In genomic region chr3:136075218-136075808, GRCh38 we compare ENCODE assay signal across 8 cellular contexts.
DNase-seq lines count a peak whose midpoint lies in the region; ATAC-seq and TF ChIP-seq lines count a peak whose summit lies in the region.

No MANE protein-coding gene starts in this region.

- no peaks in the 10 kb centered on the region for H4K20me1 ChIP-seq in neural cell (ENCODE audit: insufficient read depth)

- H3K36me3 Mint-ChIP-seq in activated T-cell treated with anti-CD3 and anti-CD28 coated beads, Interleukin-2, amount 50 U/mL, for 72 hours (ENCODE audit: insufficient read depth in 2 of 2): no peaks in the 10 kb centered on the region

- no peak overlapping the region for H3K27ac ChIP-seq in neural cell (ENCODE audit: low read length)

- peak; percentile 95 for TF ChIP-seq RAD21 in neural cell (conservative IDR thresholded peaks at IDR 0.05)

- H3K9me3 Mint-ChIP-seq in activated T-cell treated with anti-CD3 and anti-CD28 coated beads, Interleukin-2, amount 50 U/mL, for 72 hours: no peaks in the 10 kb centered on the region
- H3K9me3 Mint-ChIP-seq in stimulated activated naive CD8-positive, alpha-beta T cell treated with anti-CD3 and anti-CD28 coated beads, Interleukin-15, amount 100 ng/mL, for 72 hours: no peaks in the 10 kb centered on the region

- no peak overlapping the region for H3K9ac ChIP-seq in neural cell (ENCODE audit: low read length)

- H3K27ac Mint-ChIP-seq in activated T-cell treated with anti-CD3 and anti-CD28 coated beads, Interleukin-2, amount 50 U/mL, for 72 hours: no peak overlapping the region
- H3K27ac Mint-ChIP-seq in stimulated activated naive CD8-positive, alpha-beta T cell treated with anti-CD3 and anti-CD28 coated beads, Interleukin-15, amount 100 ng/mL, for 72 hours: no peak overlapping the region

- no peak overlapping the region for H3K4me2 ChIP-seq in neural cell (ENCODE audit: low read length)

- ATAC-seq in activated T-cell treated with anti-CD3 and anti-CD28 coated beads, Interleukin-2, amount 50 U/mL, for 72 hours (replicated peaks in 1 of 2): peak; percentile 49 to 66
- ATAC-seq in stimulated activated naive CD8-positive, alpha-beta T cell treated with anti-CD3 and anti-CD28 coated beads, Interleukin-15, amount 100 ng/mL, for 72 hours: peak; percentile 64
- no peak for ATAC-seq in GM19023 (IDR thresholded peaks at IDR 0.05; ENCODE audit: unreplicated experiment)

- H3K4me3 ChIP-seq in LNCaP clone FGC (ENCODE audit: low read depth, low read length) (no peak overlapping the region), fibroblast of mammary gland (ENCODE audit: control insufficient read depth, low read depth, low read length) (no peak overlapping the region), neural cell (ENCODE audit: low read length) (no peak overlapping the region)

- no peaks in the 10 kb centered on the region for H3F3A ChIP-seq in neural cell (ENCODE audit: insufficient read depth, low read length, poor library complexity, severe bottlenecking)

- no peak overlapping the region for H3K4me3 Mint-ChIP-seq in activated T-cell treated with anti-CD3 and anti-CD28 coated beads, Interleukin-2, amount 50 U/mL, for 72 hours
- H3K4me3 Mint-ChIP-seq in stimulated activated naive CD8-positive, alpha-beta T cell treated with anti-CD3 and anti-CD28 coated beads, Interleukin-15, amount 100 ng/mL, for 72 hours: no peak overlapping the region

- peaks cover 6% of the 10 kb centered on the region for H3K4me1 Mint-ChIP-seq in activated T-cell treated with anti-CD3 and anti-CD28 coated beads, Interleukin-2, amount 50 U/mL, for 72 hours (ENCODE audit: low read depth)
- H3K4me1 Mint-ChIP-seq in stimulated activated naive CD8-positive, alpha-beta T cell treated with anti-CD3 and anti-CD28 coated beads, Interleukin-15, amount 100 ng/mL, for 72 hours: peaks cover 5% of the 10 kb centered on the region

- peak; percentile 88 for TF ChIP-seq CTCF in LNCaP clone FGC (IDR thresholded peaks at IDR 0.05; ENCODE audit: control insufficient read depth, extremely low read depth, insufficient read depth)
- TF ChIP-seq CTCF in fibroblast of mammary gland (conservative IDR thresholded peaks at IDR 0.05; ENCODE audit: control insufficient read depth, insufficient read depth, low read depth, low read length): peak; percentile 97
- TF ChIP-seq CTCF in neural cell (IDR thresholded peaks at IDR 0.05; ENCODE audit: poor library complexity, severe bottlenecking): peak; percentile 90

- H3K9me2 ChIP-seq in neural cell (ENCODE audit: insufficient read depth, low read length): no peaks in the 10 kb centered on the region

- H3K27me3 ChIP-seq in neural cell (ENCODE audit: insufficient read depth, low read depth, low read length): no peaks in the 10 kb centered on the region

- no peaks in the 10 kb centered on the region for H3K27me3 Mint-ChIP-seq in activated T-cell treated with anti-CD3 and anti-CD28 coated beads, Interleukin-2, amount 50 U/mL, for 72 hours (ENCODE audit: low read depth)
- no peaks in the 10 kb centered on the region for H3K27me3 Mint-ChIP-seq in stimulated activated naive CD8-positive, alpha-beta T cell treated with anti-CD3 and anti-CD28 coated beads, Interleukin-15, amount 100 ng/mL, for 72 hours

- no peaks in the 10 kb centered on the region for H3K36me3 ChIP-seq in neural cell (ENCODE audit: insufficient read depth, low read length)

- H3K79me2 ChIP-seq in neural cell (replicated peaks; ENCODE audit: insufficient read depth, low read length): no peaks in the 10 kb centered on the region

- DNase-seq in ELF-1 (ENCODE audit: low read depth, low spot score) (peak; percentile 25), LNCaP clone FGC (ENCODE audit: low read depth) (peak; percentile 54), RPMI7951 (ENCODE audit: low read depth) (peak; percentile 70), fibroblast of mammary gland (ENCODE audit: low read depth) (peak; percentile 86)
- peak; percentile 63 to 72 for DNase-seq in activated T-cell treated with anti-CD3 and anti-CD28 coated beads, Interleukin-2, amount 50 U/mL, for 72 hours
- peak; percentile 54 to 68 for DNase-seq in stimulated activated naive CD8-positive, alpha-beta T cell treated with anti-CD3 and anti-CD28 coated beads, Interleukin-15, amount 100 ng/mL, for 72 hours

- no peak overlapping the region for H2AFZ ChIP-seq in neural cell (ENCODE audit: low read depth, low read length)

- no peak for TF ChIP-seq EP300 in neural cell (conservative IDR thresholded peaks at IDR 0.05; ENCODE audit: poor library complexity, severe bottlenecking)

- H3K9me3 ChIP-seq in neural cell (ENCODE audit: low read length): no peaks in the 10 kb centered on the region

TF ChIP-seq in neural cell, 6 proteins besides CTCF, POLR2A, EP300 and RAD21:
- TF ChIP-seq REST (IDR thresholded peaks at IDR 0.05; ENCODE audit: borderline replicate concordance) (no peak), SMC3 (conservative IDR thresholded peaks at IDR 0.05; ENCODE audit: poor library complexity) (peak; percentile 90), POLR2AphosphoS5 (IDR thresholded peaks at IDR 0.05) (no peak), EZH2 (IDR thresholded peaks at IDR 0.05; ENCODE audit: borderline replicate concordance, insufficient read depth, low read length, poor library complexity, severe bottlenecking) (no peak), TAF1 (IDR thresholded peaks at IDR 0.05; ENCODE audit: low read depth) (no peak), MXI1 (conservative IDR thresholded peaks at IDR 0.05; ENCODE audit: poor library complexity, severe bottlenecking) (no peak)

Comparison
In these comparisons a context has a peak if more than half of its experiments do, and no peak if none do; other contexts are left out.
1. DNase-seq: peak in every context shown above with its lines; median percentile 86 in fibroblast of mammary gland; 70 in RPMI7951; 68 in activated T-cell treated with anti-CD3 and anti-CD28 coated beads, Interleukin-2, amount 50 U/mL, for 72 hours; 61 in stimulated activated naive CD8-positive, alpha-beta T cell treated with anti-CD3 and anti-CD28 coated beads, Interleukin-15, amount 100 ng/mL, for 72 hours; 54 in LNCaP clone FGC; 25 in ELF-1.